In genomic region chr5:17156463-17156862, GRCh38 we compare ENCODE assay signal across 30 cellular contexts.
DNase-seq lines count a peak whose midpoint lies in the region; ATAC-seq and TF ChIP-seq lines count a peak whose summit lies in the region.
"Had no signal": no experiment of that assay in that cellular context is flagged by ENCODE, and none has a peak within 500 bp of the region (broad histone marks: within the 10 kb centered on the region; RNA-seq: fewer than 3 reads in every experiment).

No MANE protein-coding gene starts in this region.

- peaks cover 27% of the 10 kb centered on the region for H3F3A ChIP-seq in SK-N-SH (replicated peaks; ENCODE audit: insufficient read depth)

- H3K9me2 ChIP-seq in SK-N-SH = no peaks in the 10 kb centered on the region

- H3K4me1 Mint-ChIP-seq in MCF 10A (ENCODE audit: insufficient read depth, unreplicated experiment) (peaks cover 31% of the 10 kb centered on the region), T-helper 17 cell (no peaks in the 10 kb centered on the region)
- no peaks in the 10 kb centered on the region for H3K4me1 Mint-ChIP-seq in activated naive CD4-positive, alpha-beta T cell treated with anti-CD3 and anti-CD28 coated beads for 36 hours (ENCODE audit: low read depth)
- H3K4me1 Mint-ChIP-seq: mesothelial cell of epicardium; naive thymus-derived CD8-positive, alpha-beta T cell; stimulated activated naive CD8-positive, alpha-beta T cell treated with anti-CD3 and anti-CD28 coated beads, Interleukin-15, amount 100 ng/mL, for 72 hours had no signal

- H3K4me1 ChIP-seq in breast epithelium = no peaks in the 10 kb centered on the region
- H3K4me1 ChIP-seq in SK-N-SH (ENCODE audit: control insufficient read depth in 1 of 2, insufficient read depth in 2 of 2, low read depth in 1 of 2, low read length in 1 of 2) = peaks cover 0 to 27% of the 10 kb centered on the region in 2 experiments; a peak in 2 of 4 replicates
- H3K4me1 ChIP-seq: Caco-2, left lung, tibial nerve had no signal

- no peak for TF ChIP-seq CTCF in MCF 10A (IDR thresholded peaks at IDR 0.05; ENCODE audit: unreplicated experiment)
- TF ChIP-seq CTCF in breast epithelium (IDR thresholded peaks at IDR 0.05) = no peak
- no peak for TF ChIP-seq CTCF in SK-N-SH (IDR thresholded peaks at IDR 0.05)

- no peak for TF ChIP-seq EP300 in SK-N-SH (IDR thresholded peaks at IDR 0.05; ENCODE audit: borderline replicate concordance in 1 of 2, low read depth in 1 of 2, low read length in 1 of 2)

- no peaks in the 10 kb centered on the region for H3K9me3 Mint-ChIP-seq in MCF 10A (ENCODE audit: unreplicated experiment)
- H3K9me3 Mint-ChIP-seq in activated naive CD4-positive, alpha-beta T cell treated with anti-CD3 and anti-CD28 coated beads for 36 hours = no peaks in the 10 kb centered on the region
- H3K9me3 Mint-ChIP-seq: activated T-cell treated with anti-CD3 and anti-CD28 coated beads, Interleukin-2, amount 50 U/mL, for 4 hours had no signal

- 51% methylated on average over 4 of the region's 4 CpGs for WGBS in SK-N-SH (ENCODE audit: low lambda C conversion rate)

- DNase-seq in MCF 10A (ENCODE audit: unreplicated experiment) (peak; percentile 17), breast epithelium (ENCODE audit: low spot score in 2 of 2) (no peak), SK-N-SH (no peak), fibroblast of peridontal ligament (ENCODE audit: extremely low read depth) (peak; percentile 42), RPMI8226 (no peak), T-helper 17 cell (no peak), epidermal melanocyte (ENCODE audit: insufficient read length, low spot score) (no peak)
- DNase-seq in activated naive CD4-positive, alpha-beta T cell treated with anti-CD3 and anti-CD28 coated beads for 36 hours = no peak
- DNase-seq: activated CD4-positive, alpha-beta T cell treated with anti-CD3 and anti-CD28 coated beads for 4 hours; activated naive CD4-positive, alpha-beta T cell treated with anti-CD3 and anti-CD28 coated beads, Interleukin-2, amount 50 U/mL, for 16 hours; activated T-cell treated with anti-CD3 and anti-CD28 coated beads, Interleukin-2, amount 50 U/mL, for 4 hours; aorta; Caco-2; esophagus squamous epithelium; GOT3; head of caudate nucleus; left lung; MM.1S; naive thymus-derived CD8-positive, alpha-beta T cell; NCI-H1436; OCI-M1; SHP77 treated with DMSO at 0.1 percent for 48 hours; stimulated activated CD4-positive, alpha-beta T cell treated with anti-CD3 and anti-CD28 coated beads, Interleukin-4, amount 100 ng/mL, for 24 hours; stimulated activated naive CD8-positive, alpha-beta T cell treated with anti-CD3 and anti-CD28 coated beads, Interleukin-15, amount 100 ng/mL, for 72 hours; T-helper 1 cell had no signal

- CTCF ChIA-PET in MCF 10A (lab: Yijun Ruan, JAX) = interaction anchor here (0.5 to 1.9 kb wide), 6 partner anchors 24 to 302 kb away, joined by 3 to 18 read pairs (median 6); partner anchors contain the start of gene MYO10
- CTCF ChIA-PET in SK-N-SH (lab: Yijun Ruan, JAX) = interaction anchor here (1.1 to 1.7 kb wide), 3 partner anchors 24 to 571 kb away, joined by 3 to 17 read pairs (median 6); no protein-coding TSS in a partner anchor
- CTCF ChIA-PET in activated naive CD4-positive, alpha-beta T cell treated with anti-CD3 and anti-CD28 coated beads for 36 hours (lab: Charles Lee) = interaction anchor here (1.3 to 1.8 kb wide), 2 partner anchors 24 to 33 kb away, joined by 4 to 6 read pairs; no protein-coding TSS in a partner anchor

- H3K27ac ChIP-seq in breast epithelium (no peak overlapping the region), SK-N-SH (ENCODE audit: low read depth in 2 of 2, low read length in 1 of 2) (peak overlapping the region in 1 of 2 experiments; percentile 82; a peak in 2 of 4 replicates)
- H3K27ac ChIP-seq: BLaER1, esophagus squamous epithelium, left lung, tibial nerve had no signal

- H3K4me3 Mint-ChIP-seq in MCF 10A (ENCODE audit: unreplicated experiment) (no peak overlapping the region), T-helper 17 cell (no peak overlapping the region)
- no peak overlapping the region for H3K4me3 Mint-ChIP-seq in activated naive CD4-positive, alpha-beta T cell treated with anti-CD3 and anti-CD28 coated beads for 36 hours
- H3K4me3 Mint-ChIP-seq: activated T-cell treated with anti-CD3 and anti-CD28 coated beads, Interleukin-2, amount 50 U/mL, for 4 hours; IgD-negative memory B cell; mesothelial cell of epicardium; naive thymus-derived CD8-positive, alpha-beta T cell; stimulated activated naive CD8-positive, alpha-beta T cell treated with anti-CD3 and anti-CD28 coated beads, Interleukin-15, amount 100 ng/mL, for 72 hours had no signal

- H3K36me3 ChIP-seq in breast epithelium (no peaks in the 10 kb centered on the region), SK-N-SH (replicated peaks in 1 of 2; ENCODE audit: control insufficient read depth in 1 of 2, insufficient read depth in 2 of 2, low read length in 1 of 2) (no peaks in the 10 kb centered on the region)
- H3K36me3 ChIP-seq: BLaER1, esophagus squamous epithelium, left lung, tibial nerve had no signal

- no peak for TF ChIP-seq RAD21 in SK-N-SH (IDR thresholded peaks at IDR 0.05; ENCODE audit: low read length)

- peak overlapping the region; percentile 52; the same call in 1 of the 2 replicates for H3K9ac ChIP-seq in SK-N-SH
- H3K9ac ChIP-seq: BLaER1 had no signal

- H3K9me3 ChIP-seq in breast epithelium (no peaks in the 10 kb centered on the region), SK-N-SH (no peaks in the 10 kb centered on the region), T-helper 17 cell (ENCODE audit: control insufficient read depth, low read length, poor library complexity, severe bottlenecking) (no peaks in the 10 kb centered on the region)
- H3K9me3 ChIP-seq: A549, BLaER1, Caco-2, esophagus squamous epithelium, left lung, tibial nerve had no signal

- POLR2A ChIA-PET in MCF 10A (lab: Yijun Ruan, JAX) = interaction anchor here (0.6 to 1.8 kb wide), 3 partner anchors 12 to 561 kb away, joined by 3 to 8 read pairs (median 4); partner anchors contain the start of gene MYO10
- POLR2A ChIA-PET in SK-N-SH (lab: Yijun Ruan, JAX) = no interaction called here

- intact Hi-C loops in MCF 10A (cut with micrococcal nuclease) = no loop called here
- intact Hi-C loops in breast epithelium (cut with DNase I; ENCODE audit: low total_unique reads) = loop anchor here (5.0 kb wide), 1 partner anchor 779 kb away; no protein-coding TSS in a partner anchor
- intact Hi-C loops in activated naive CD4-positive, alpha-beta T cell treated with anti-CD3 and anti-CD28 coated beads for 36 hours (cut with micrococcal nuclease) = no loop called here

- H3K36me3 Mint-ChIP-seq in MCF 10A (ENCODE audit: insufficient read depth, unreplicated experiment) (no peaks in the 10 kb centered on the region), T-helper 17 cell (ENCODE audit: low read depth) (no peaks in the 10 kb centered on the region)
- H3K36me3 Mint-ChIP-seq in activated naive CD4-positive, alpha-beta T cell treated with anti-CD3 and anti-CD28 coated beads for 36 hours (ENCODE audit: low read depth) = no peaks in the 10 kb centered on the region
- H3K36me3 Mint-ChIP-seq: mesothelial cell of epicardium; naive thymus-derived CD8-positive, alpha-beta T cell had no signal

- H3K4me3 ChIP-seq in breast epithelium (no peak overlapping the region), SK-N-SH (ENCODE audit: low read depth in 2 of 2, low read length in 1 of 2) (no peak overlapping the region)
- H3K4me3 ChIP-seq: A549, BLaER1, esophagus squamous epithelium, left lung, tibial nerve had no signal

- no peaks in the 10 kb centered on the region for H3K27me3 Mint-ChIP-seq in MCF 10A (ENCODE audit: insufficient read depth, unreplicated experiment)
- H3K27me3 Mint-ChIP-seq in activated naive CD4-positive, alpha-beta T cell treated with anti-CD3 and anti-CD28 coated beads for 36 hours (ENCODE audit: low read depth) = peaks cover 6% of the 10 kb centered on the region
- peaks cover 7% of the 10 kb centered on the region for H3K27me3 Mint-ChIP-seq in T-helper 17 cell
- H3K27me3 Mint-ChIP-seq: IgD-negative memory B cell; stimulated activated naive CD8-positive, alpha-beta T cell treated with anti-CD3 and anti-CD28 coated beads, Interleukin-15, amount 100 ng/mL, for 72 hours had no signal

- peaks cover 3% of the 10 kb centered on the region; the same call in 1 of the 2 replicates for H3K79me2 ChIP-seq in SK-N-SH (ENCODE audit: insufficient read depth)

- no peaks in the 10 kb centered on the region for H4K20me1 ChIP-seq in SK-N-SH (ENCODE audit: insufficient read depth)
- H4K20me1 ChIP-seq: BLaER1 had no signal

- no peak overlapping the region for H2AFZ ChIP-seq in SK-N-SH (ENCODE audit: low read depth)

- no peak for ATAC-seq in T-helper 17 cell
- ATAC-seq: activated T-cell treated with anti-CD3 and anti-CD28 coated beads, Interleukin-2, amount 50 U/mL, for 4 hours; left lung; naive thymus-derived CD8-positive, alpha-beta T cell; stimulated activated naive CD8-positive, alpha-beta T cell treated with anti-CD3 and anti-CD28 coated beads, Interleukin-15, amount 100 ng/mL, for 72 hours had no signal

- no peak for TF ChIP-seq POLR2A in breast epithelium (IDR thresholded peaks at IDR 0.05)

- H3K27ac Mint-ChIP-seq in MCF 10A (ENCODE audit: low read depth, unreplicated experiment) = no peak overlapping the region
- H3K27ac Mint-ChIP-seq in activated naive CD4-positive, alpha-beta T cell treated with anti-CD3 and anti-CD28 coated beads for 36 hours = no peak overlapping the region
- H3K27ac Mint-ChIP-seq in T-helper 17 cell = no peak overlapping the region
- H3K27ac Mint-ChIP-seq: IgD-negative memory B cell; mesothelial cell of epicardium; naive thymus-derived CD8-positive, alpha-beta T cell had no signal

- 0 out of 2 replicates have a peak overlapping the region, but pooled peaks have one; percentile 32 for H3K4me2 ChIP-seq in SK-N-SH
- H3K4me2 ChIP-seq: A549, BLaER1 had no signal

- H3K27me3 ChIP-seq in breast epithelium (no peaks in the 10 kb centered on the region), SK-N-SH (ENCODE audit: insufficient read depth) (no peaks in the 10 kb centered on the region)
- H3K27me3 ChIP-seq: BLaER1, esophagus squamous epithelium, left lung, tibial nerve had no signal

- no TSS peak for BruUV-seq in MCF 10A (replicated peaks; lab: Mats Ljungman, UMichigan)

TF ChIP-seq in SK-N-SH, 30 proteins besides CTCF, POLR2A, EP300 and RAD21 (continues in another document):
- TF ChIP-seq USF1 (IDR thresholded peaks at IDR 0.05; ENCODE audit: borderline replicate concordance, low read depth) = no peak

Comparison
In these comparisons a context has a peak if more than half of its experiments do, and no peak if none do; other contexts are left out.
1. DNase-seq: peak in MCF 10A (single experiment) and fibroblast of peridontal ligament (single experiment); none in breast epithelium (0 of 2), SK-N-SH (single experiment), RPMI8226 (single experiment), activated naive CD4-positive, alpha-beta T cell treated with anti-CD3 and anti-CD28 coated beads for 36 hours (single experiment), T-helper 17 cell (0 of 3) and epidermal melanocyte (single experiment).